9 cellular contexts compared by ENCODE assay signal in genomic region chr9:78118742-78119473, GRCh38.
DNase-seq lines count a peak whose midpoint lies in the region; ATAC-seq and TF ChIP-seq lines count a peak whose summit lies in the region.
"Had no signal": no experiment of that assay in that cellular context is flagged by ENCODE, and none has a peak within 500 bp of the region (broad histone marks: within the 10 kb centered on the region; RNA-seq: fewer than 3 reads in every experiment).

No MANE protein-coding gene starts in this region.

- no peaks in the 10 kb centered on the region for H3K9me2 ChIP-seq in SK-N-SH

- POLR2A ChIA-PET in SK-N-SH (lab: Yijun Ruan, JAX), result no interaction called here

- TF ChIP-seq RAD21 in SK-N-SH (IDR thresholded peaks at IDR 0.05; ENCODE audit: low read length), result no peak

- no peak for DNase-seq in activated T-cell treated with anti-CD3 and anti-CD28 coated beads, Interleukin-2, amount 50 U/mL, for 24 hours
- DNase-seq in activated T-cell treated with anti-CD3 and anti-CD28 coated beads for 4 hours (no peak), SKM-1 treated with dmso at 0.1 percent for 144 hours (lab: John Stamatoyannopoulos, UW; ENCODE audit: unreplicated experiment) (peak; percentile 74), DMS79 (lab: John Stamatoyannopoulos, UW) (no peak), ecto neural progenitor cell (ENCODE audit: low spot score) (no peak), SK-N-SH (no peak)
- DNase-seq: pancreas had no signal

- H3K27me3 Mint-ChIP-seq in activated T-cell treated with anti-CD3 and anti-CD28 coated beads, Interleukin-2, amount 50 U/mL, for 24 hours, result no peaks in the 10 kb centered on the region

- WGBS in SK-N-SH (ENCODE audit: low lambda C conversion rate), result 69% methylated on average over 2 of the region's 2 CpGs

- no peak for TF ChIP-seq EP300 in SK-N-SH (IDR thresholded peaks at IDR 0.05; ENCODE audit: borderline replicate concordance in 1 of 2, low read depth in 1 of 2, low read length in 1 of 2)

- H3K27me3 ChIP-seq in mucosa of rectum (ENCODE audit: control insufficient read depth in 2 of 2, insufficient read depth in 2 of 2, low read length in 2 of 2) (no peaks in the 10 kb centered on the region), SK-N-SH (ENCODE audit: insufficient read depth) (no peaks in the 10 kb centered on the region)
- H3K27me3 ChIP-seq: pancreas had no signal

- no peaks in the 10 kb centered on the region for H4K20me1 ChIP-seq in SK-N-SH (ENCODE audit: insufficient read depth)

- H3K9me3 ChIP-seq in mucosa of rectum (ENCODE audit: control insufficient read depth in 2 of 2, low read length in 2 of 2), result no peaks in the 10 kb centered on the region
- H3K9me3 ChIP-seq in SK-N-SH, result no peaks in the 10 kb centered on the region
- H3K9me3 ChIP-seq: pancreas had no signal

- peak overlapping the region; percentile 71 for H3K27ac Mint-ChIP-seq in activated T-cell treated with anti-CD3 and anti-CD28 coated beads, Interleukin-2, amount 50 U/mL, for 24 hours

- peak overlapping the region; percentile 0 to 57 for H3K27ac ChIP-seq in mucosa of rectum (ENCODE audit: low read depth in 2 of 2, low read length in 2 of 2)
- H3K27ac ChIP-seq in SK-N-SH (ENCODE audit: low read depth in 2 of 2, low read length in 1 of 2), result no peak overlapping the region
- H3K27ac ChIP-seq: pancreas had no signal

- H3K4me1 Mint-ChIP-seq in activated T-cell treated with anti-CD3 and anti-CD28 coated beads, Interleukin-2, amount 50 U/mL, for 24 hours (ENCODE audit: low read depth), result peaks cover 40% of the 10 kb centered on the region

- H3K36me3 ChIP-seq in mucosa of rectum (ENCODE audit: control insufficient read depth in 2 of 2, insufficient read depth in 2 of 2, low read length in 2 of 2) (no peaks in the 10 kb centered on the region), SK-N-SH (replicated peaks in 1 of 2; ENCODE audit: control insufficient read depth in 1 of 2, insufficient read depth in 2 of 2, low read length in 1 of 2) (no peaks in the 10 kb centered on the region)
- H3K36me3 ChIP-seq: pancreas had no signal

- H3K4me2 ChIP-seq in SK-N-SH, result no peak overlapping the region

- no peaks in the 10 kb centered on the region for H3K79me2 ChIP-seq in SK-N-SH (ENCODE audit: insufficient read depth)

- CTCF ChIA-PET in SK-N-SH (lab: Yijun Ruan, JAX), result interaction anchor here (1.1 to 2.5 kb wide), 2 partner anchors 31 to 141 kb away, joined by 3 to 5 read pairs; no protein-coding TSS in a partner anchor

- no peaks in the 10 kb centered on the region for H3K36me3 Mint-ChIP-seq in activated T-cell treated with anti-CD3 and anti-CD28 coated beads, Interleukin-2, amount 50 U/mL, for 24 hours (ENCODE audit: low read depth)

- no peaks in the 10 kb centered on the region for H3K9me3 Mint-ChIP-seq in activated T-cell treated with anti-CD3 and anti-CD28 coated beads, Interleukin-2, amount 50 U/mL, for 24 hours

- no peak overlapping the region for H3K9ac ChIP-seq in mucosa of rectum (ENCODE audit: low read depth in 1 of 2, low read length in 2 of 2)
- no peak overlapping the region for H3K9ac ChIP-seq in SK-N-SH

- no peak overlapping the region for H3K4me3 Mint-ChIP-seq in activated T-cell treated with anti-CD3 and anti-CD28 coated beads, Interleukin-2, amount 50 U/mL, for 24 hours

- no peak overlapping the region for H2AFZ ChIP-seq in SK-N-SH (ENCODE audit: low read depth)

- H3F3A ChIP-seq in SK-N-SH (replicated peaks; ENCODE audit: insufficient read depth), result no peaks in the 10 kb centered on the region

- no peak overlapping the region for H3K4me3 ChIP-seq in mucosa of rectum (ENCODE audit: low read length in 2 of 2)
- no peak overlapping the region for H3K4me3 ChIP-seq in SK-N-SH (ENCODE audit: low read depth in 2 of 2, low read length in 1 of 2)
- H3K4me3 ChIP-seq: pancreas had no signal

- TF ChIP-seq CTCF in SK-N-SH (IDR thresholded peaks at IDR 0.05), result no peak

- peaks cover 7 to 15% of the 10 kb centered on the region in 2 donors for H3K4me1 ChIP-seq in mucosa of rectum (ENCODE audit: control insufficient read depth in 2 of 2, insufficient read depth in 2 of 2, low read length in 2 of 2)
- H3K4me1 ChIP-seq in SK-N-SH (ENCODE audit: control insufficient read depth in 1 of 2, insufficient read depth in 2 of 2, low read depth in 1 of 2, low read length in 1 of 2), result no peaks in the 10 kb centered on the region
- H3K4me1 ChIP-seq: pancreas had no signal

- ATAC-seq in HG02981 (IDR thresholded peaks at IDR 0.05; ENCODE audit: unreplicated experiment), result peak; percentile 86

TF ChIP-seq in SK-N-SH, 30 proteins besides CTCF, POLR2A, EP300 and RAD21:
- TF ChIP-seq RFX5 (IDR thresholded peaks at IDR 0.05; ENCODE audit: low read length), result no peak
- no peak for TF ChIP-seq TCF12 (IDR thresholded peaks at IDR 0.05)
- TF ChIP-seq GATA2 (CRISPR knock-in tag; IDR thresholded peaks at IDR 0.05), result no peak
- TF ChIP-seq FOXJ3 (CRISPR knock-in tag; IDR thresholded peaks at IDR 0.05), result no peak
- TF ChIP-seq USF1 (IDR thresholded peaks at IDR 0.05; ENCODE audit: borderline replicate concordance, low read depth), result no peak
- no peak for TF ChIP-seq POLR2AphosphoS5 (IDR thresholded peaks at IDR 0.05; ENCODE audit: low read depth, low read length)
- no peak for TF ChIP-seq JUND (IDR thresholded peaks at IDR 0.05)
- TF ChIP-seq TAF1 (IDR thresholded peaks at IDR 0.05; ENCODE audit: borderline replicate concordance, low read depth, low read length), result no peak
- no peak for TF ChIP-seq YY1 (IDR thresholded peaks at IDR 0.05; ENCODE audit: low read depth)
- TF ChIP-seq USF2 (IDR thresholded peaks at IDR 0.05; ENCODE audit: borderline replicate concordance, low read depth, low read length), result no peak
- TF ChIP-seq PBX3 (IDR thresholded peaks at IDR 0.05), result no peak
- TF ChIP-seq MEF2A (IDR thresholded peaks at IDR 0.05; ENCODE audit: borderline replicate concordance, low read depth), result no peak
- TF ChIP-seq NRF1 (IDR thresholded peaks at IDR 0.05; ENCODE audit: low read depth, low read length), result no peak
TF ChIP-seq in SK-N-SH: peak in this region for 0.

Comparison
In these comparisons a context has a peak if more than half of its experiments do, and no peak if none do; other contexts are left out.
1. H3K27ac ChIP-seq: peak in mucosa of rectum (2 of 2); none in SK-N-SH (0 of 2).